Comparison of ENCODE assay signal across 20 cellular contexts in genomic region chr18:35163736-35164532, GRCh38.
DNase-seq lines count a peak whose midpoint lies in the region; ATAC-seq and TF ChIP-seq lines count a peak whose summit lies in the region.
"Had no signal": no experiment of that assay in that cellular context is flagged by ENCODE, and none has a peak within 500 bp of the region (broad histone marks: within the 10 kb centered on the region; RNA-seq: fewer than 3 reads in every experiment).

No MANE protein-coding gene starts in this region.

- no peaks in the 10 kb centered on the region for H3K27me3 ChIP-seq in heart left ventricle
- no peaks in the 10 kb centered on the region for H3K27me3 ChIP-seq in trophoblast cell (ENCODE audit: insufficient read depth, low read length)
- no peaks in the 10 kb centered on the region for H3K27me3 ChIP-seq in suprapubic skin

- no peak overlapping the region for H2BK120ac ChIP-seq in trophoblast cell (ENCODE audit: insufficient read depth, low read length, poor library complexity)

- no peak for TF ChIP-seq EP300 in suprapubic skin (IDR thresholded peaks at IDR 0.05)

- H3K79me1 ChIP-seq in trophoblast cell (ENCODE audit: low read length) = no peaks in the 10 kb centered on the region

- peak overlapping the region; percentile 26 for H3K27ac Mint-ChIP-seq in activated naive CD4-positive, alpha-beta T cell treated with anti-CD3 and anti-CD28 coated beads, Interleukin-2, amount 50 U/mL, for 24 hours

- no peaks in the 10 kb centered on the region for H3K36me3 ChIP-seq in heart left ventricle
- no peaks in the 10 kb centered on the region for H3K36me3 ChIP-seq in trophoblast cell (ENCODE audit: control insufficient read depth in 1 of 2, insufficient read depth in 2 of 2, low read length in 2 of 2)
- no peaks in the 10 kb centered on the region for H3K36me3 ChIP-seq in suprapubic skin

- H4K91ac ChIP-seq in trophoblast cell (ENCODE audit: low read depth, low read length) = no peak overlapping the region

- H3K27me3 Mint-ChIP-seq in activated naive CD4-positive, alpha-beta T cell treated with anti-CD3 and anti-CD28 coated beads, Interleukin-2, amount 50 U/mL, for 24 hours = no peaks in the 10 kb centered on the region

- H3K4me1 Mint-ChIP-seq in activated naive CD4-positive, alpha-beta T cell treated with anti-CD3 and anti-CD28 coated beads, Interleukin-2, amount 50 U/mL, for 24 hours = peaks cover 10% of the 10 kb centered on the region

- H3K23ac ChIP-seq in trophoblast cell (ENCODE audit: low read length) = no peak overlapping the region

- H2BK5ac ChIP-seq in trophoblast cell (ENCODE audit: low read depth, low read length, poor library complexity) = no peak overlapping the region

- no peak overlapping the region for H4K8ac ChIP-seq in trophoblast cell (ENCODE audit: low read depth, low read length)

- no peak overlapping the region for H3K4ac ChIP-seq in trophoblast cell (ENCODE audit: low read depth, low read length)

- H3K4me3 Mint-ChIP-seq in activated naive CD4-positive, alpha-beta T cell treated with anti-CD3 and anti-CD28 coated beads, Interleukin-2, amount 50 U/mL, for 24 hours = no peak overlapping the region

- no peak overlapping the region for H3K4me3 ChIP-seq in heart left ventricle
- no peak overlapping the region for H3K4me3 ChIP-seq in trophoblast cell (ENCODE audit: low read depth, low read length)
- no peak overlapping the region for H3K4me3 ChIP-seq in suprapubic skin
- H3K4me3 ChIP-seq: GM23248 had no signal

- ATAC-seq in heart left ventricle = peak; percentile 82 to 92 (median 88)

- no peaks in the 10 kb centered on the region for H3K9me3 Mint-ChIP-seq in activated naive CD4-positive, alpha-beta T cell treated with anti-CD3 and anti-CD28 coated beads, Interleukin-2, amount 50 U/mL, for 24 hours

- H3K18ac ChIP-seq in trophoblast cell (ENCODE audit: low read length) = no peak overlapping the region

- 52 to 59% (median 54%) methylated on average over 11 of the region's 11 CpGs for WGBS in heart left ventricle, 4 donors
- no CpG with 5 or more reads among the region's 11 CpGs for WGBS in trophoblast cell (ENCODE audit: extremely low coverage, insufficient coverage, insufficient read length)
- WGBS in suprapubic skin = 54% methylated on average over 11 of the region's 11 CpGs

- no peak for TF ChIP-seq POLR2A in heart left ventricle (IDR thresholded peaks at IDR 0.05)
- TF ChIP-seq POLR2A in suprapubic skin (IDR thresholded peaks at IDR 0.05) = no peak

- TF ChIP-seq CTCF in heart left ventricle (IDR thresholded peaks at IDR 0.05) = no peak
- no peak for TF ChIP-seq CTCF in suprapubic skin (IDR thresholded peaks at IDR 0.05)

- no peak overlapping the region for H2AFZ ChIP-seq in trophoblast cell (ENCODE audit: insufficient read depth, low read length, poor library complexity)
- H2AFZ ChIP-seq: GM23248 had no signal

- no peak overlapping the region for H3K9ac ChIP-seq in trophoblast cell (ENCODE audit: low read length)
- H3K9ac ChIP-seq: GM23248 had no signal

- H3K79me2 ChIP-seq in trophoblast cell (ENCODE audit: control insufficient read depth, insufficient read depth, low read length, poor library complexity) = no peaks in the 10 kb centered on the region

- intact Hi-C loops in heart left ventricle (cut with DNase I) = no loop called here

- H2AK5ac ChIP-seq in trophoblast cell (ENCODE audit: low read length) = peak overlapping the region; percentile 16

- DNase-seq in activated naive CD4-positive, alpha-beta T cell treated with anti-CD3 and anti-CD28 coated beads, Interleukin-2, amount 50 U/mL, for 16 hours = no peak
- peak in 3 of 5 donors; percentile 24 to 45 (median 38) for DNase-seq in heart left ventricle
- DNase-seq in trophoblast cell = no peak
- no peak for DNase-seq in suprapubic skin (ENCODE audit: low spot score in 2 of 2)
- no peak for DNase-seq in germinal center (ENCODE audit: low spot score)
- DNase-seq in NCI-H2081 (lab: John Stamatoyannopoulos, UW) = no peak
- no peak for DNase-seq in cerebellar cortex (ENCODE audit: low spot score)
- DNase-seq: AML-193; DMS79 treated with DMSO at 0.1 percent for 48 hours; GM23248; KBM-7; NCI-H1105 treated with DMSO at 0.1 percent for 48 hours; NCI-H1694; NCI-H748 treated with DMSO at 0.1 percent for 48 hours; NK-92 treated with Interleukin-12 subunit alpha and Interleukin-12 subunit beta, amount 100 ng/mL, for 24 hours; OCI-M1; SHP77 treated with DMSO at 0.1 percent for 48 hours had no signal

- H3K36me3 Mint-ChIP-seq in activated naive CD4-positive, alpha-beta T cell treated with anti-CD3 and anti-CD28 coated beads, Interleukin-2, amount 50 U/mL, for 24 hours = peaks cover 1% of the 10 kb centered on the region

- H3K14ac ChIP-seq in trophoblast cell (ENCODE audit: low read length) = no peak overlapping the region

- no peak overlapping the region for H4K12ac ChIP-seq in trophoblast cell (ENCODE audit: low read depth, low read length)

- peaks cover 0 to 23% (median 14%) of the 10 kb centered on the region in 12 donors for H3K4me1 ChIP-seq in heart left ventricle
- no peaks in the 10 kb centered on the region for H3K4me1 ChIP-seq in trophoblast cell (ENCODE audit: control insufficient read depth in 1 of 2, insufficient read depth in 2 of 2, low read length in 2 of 2)
- peaks cover 7% of the 10 kb centered on the region for H3K4me1 ChIP-seq in suprapubic skin

- H2BK12ac ChIP-seq in trophoblast cell (ENCODE audit: low read length) = no peak overlapping the region

- peak overlapping the region in 9 of 12 donors; percentile 17 to 73 (median 53) for H3K27ac ChIP-seq in heart left ventricle
- H3K27ac ChIP-seq in trophoblast cell (ENCODE audit: low read depth, low read length) = no peak overlapping the region
- peak overlapping the region; percentile 47 for H3K27ac ChIP-seq in suprapubic skin
- H3K27ac ChIP-seq: 22Rv1, C4-2B, GM23248 had no signal

- H3K4me2 ChIP-seq in trophoblast cell (ENCODE audit: low read length) = no peak overlapping the region

- no peaks in the 10 kb centered on the region for H3K9me3 ChIP-seq in heart left ventricle
- no peaks in the 10 kb centered on the region for H3K9me3 ChIP-seq in trophoblast cell (ENCODE audit: insufficient read depth, low read depth, low read length)
- H3K9me3 ChIP-seq in suprapubic skin = no peaks in the 10 kb centered on the region

Comparison
In these comparisons a context has a peak if more than half of its experiments do, and no peak if none do; other contexts are left out.
1. DNase-seq: peak in heart left ventricle (3 of 5); none in activated naive CD4-positive, alpha-beta T cell treated with anti-CD3 and anti-CD28 coated beads, Interleukin-2, amount 50 U/mL, for 16 hours (single experiment), trophoblast cell (0 of 2), suprapubic skin (0 of 2), germinal center (single experiment), NCI-H2081 (0 of 2) and cerebellar cortex (single experiment).